ENCODE assay signal across 8 cellular contexts in the genomic region with DNA sequence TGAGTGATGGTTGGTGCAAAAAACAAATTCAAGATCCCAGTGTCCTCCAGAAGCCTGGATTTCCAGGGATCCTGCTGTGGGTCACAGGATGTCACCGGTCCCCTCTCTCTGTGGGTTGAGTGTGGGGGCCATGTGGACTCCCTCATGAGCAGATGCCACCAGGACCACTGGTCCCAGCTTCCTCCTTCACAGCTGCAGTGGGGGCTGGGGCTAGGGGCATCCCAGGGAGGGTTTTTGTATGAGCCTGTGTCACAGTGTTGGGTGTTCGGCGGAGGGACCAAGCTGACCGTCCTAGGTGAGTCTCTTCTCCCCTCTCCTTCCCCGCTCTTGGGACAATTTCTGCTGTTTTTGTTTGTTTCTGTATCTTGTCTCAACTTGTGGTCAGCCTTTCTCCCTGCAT. TPM values are rescaled to one million over a fixed set of nuclear protein-coding genes. Genes with fewer than 3 reads are reported as not detected.
"Had no signal": no experiment of that assay in that cellular context is flagged by ENCODE, and none has a peak within 500 bp of the region (broad histone marks: within the 10 kb centered on the region; RNA-seq: fewer than 3 reads in every experiment).

No MANE protein-coding gene starts in this region.

RNA-seq across cellular contexts. Expression of a gene that starts 17.1 kb away (rescaled TPM):
- total RNA-seq: activated CD4-positive, alpha-beta memory T cell treated with anti-CD3 and anti-CD28 coated beads for 36 hours; activated CD4-positive, alpha-beta T cell treated with anti-CD3 and anti-CD28 coated beads, Interleukin-2, amount 10 ng/mL, durations not matched to agents 7 days and 5 days; activated naive CD4-positive, alpha-beta T cell treated with anti-CD3 and anti-CD28 coated beads, Interleukin-2, amount 50 U/mL, for 72 hours; astrocyte; MCF 10A; NCI-H460; Right ventricle myocardium superior; SK-MEL-5 had no signal
